ENCODE assay signal across 15 cellular contexts in the genomic region with DNA sequence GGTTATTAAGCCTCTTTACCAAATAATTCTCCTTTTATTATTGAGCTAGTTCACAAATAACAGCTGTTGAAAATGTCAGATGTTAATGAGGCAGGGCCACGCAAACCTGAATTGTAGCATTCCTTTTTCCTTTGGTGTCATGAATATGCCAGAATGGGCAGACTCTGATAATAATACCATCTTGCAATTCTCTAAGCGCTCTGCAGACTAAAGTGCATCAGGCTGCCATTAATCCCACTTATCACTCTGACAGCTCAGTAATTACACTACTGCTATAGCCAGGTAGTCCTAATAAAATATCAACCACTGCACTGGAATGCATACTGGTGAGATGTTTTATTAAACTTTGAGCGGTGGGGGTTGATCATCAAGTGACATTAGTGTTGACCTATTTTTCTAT.
A peak's percentile ranks its signal among the peaks of the same experiment; 100 is the strongest.
DNase-seq lines count a peak whose midpoint lies in the region; ATAC-seq and TF ChIP-seq lines count a peak whose summit lies in the region.
"Had no signal": no experiment of that assay in that cellular context is flagged by ENCODE, and none has a peak within 500 bp of the region (broad histone marks: within the 10 kb centered on the region; RNA-seq: fewer than 3 reads in every experiment).

No MANE protein-coding gene starts in this region.

- no peaks in the 10 kb centered on the region for H3K27me3 ChIP-seq in GM23338 (ENCODE audit: insufficient read depth)
- no peaks in the 10 kb centered on the region for H3K27me3 ChIP-seq in neural cell (ENCODE audit: insufficient read depth, low read depth, low read length)
- H3K27me3 ChIP-seq: BE2C, SJSA1 had no signal

- ATAC-seq in GM23338, result no peak
- ATAC-seq in GM18502 (IDR thresholded peaks at IDR 0.05; ENCODE audit: poor library complexity, unreplicated experiment), result no peak
- ATAC-seq: CD8-positive, alpha-beta T cell had no signal

- POLR2A ChIA-PET in RWPE1 (lab: Yijun Ruan, JAX; ENCODE audit: low non-redundant PET), result no interaction called here

- H3K4me1 Mint-ChIP-seq in GM23338, result peaks cover 17% of the 10 kb centered on the region

- H3K4me3 ChIP-seq in GM23338, result no peak overlapping the region
- H3K4me3 ChIP-seq in neural cell (ENCODE audit: low read length), result peak overlapping the region; percentile 27
- H3K4me3 ChIP-seq: SJSA1 had no signal

- H3K9me3 ChIP-seq in neural cell (ENCODE audit: low read length), result no peaks in the 10 kb centered on the region
- H3K9me3 ChIP-seq: BE2C, SJSA1 had no signal

- H3K9me2 ChIP-seq in GM23338 (ENCODE audit: insufficient read depth) (no peaks in the 10 kb centered on the region), neural cell (ENCODE audit: insufficient read depth, low read length) (no peaks in the 10 kb centered on the region)

- peak; percentile 93 for TF ChIP-seq EP300 in neural cell (conservative IDR thresholded peaks at IDR 0.05; ENCODE audit: poor library complexity, severe bottlenecking)

- no peaks in the 10 kb centered on the region for H4K20me1 ChIP-seq in GM23338 (replicated peaks; ENCODE audit: insufficient read depth)
- H4K20me1 ChIP-seq in neural cell (ENCODE audit: insufficient read depth), result no peaks in the 10 kb centered on the region

- TF ChIP-seq CTCF in GM23338 (conservative IDR thresholded peaks at IDR 0.05; ENCODE audit: low read depth in 2 of 2) (no peak), neural cell (IDR thresholded peaks at IDR 0.05; ENCODE audit: poor library complexity, severe bottlenecking) (no peak), RWPE1 (conservative IDR thresholded peaks at IDR 0.05; ENCODE audit: low read depth) (no peak)

- H3K4me3 Mint-ChIP-seq in GM23338, result no peak overlapping the region
- H3K4me3 Mint-ChIP-seq: CD8-positive, alpha-beta T cell had no signal

- H3K27ac Mint-ChIP-seq in GM23338, result no peak overlapping the region
- H3K27ac Mint-ChIP-seq: CD8-positive, alpha-beta T cell had no signal

- H3K36me3 ChIP-seq in GM23338 (ENCODE audit: insufficient read depth), result no peaks in the 10 kb centered on the region
- no peaks in the 10 kb centered on the region for H3K36me3 ChIP-seq in neural cell (ENCODE audit: insufficient read depth, low read length)
- H3K36me3 ChIP-seq: BE2C, SJSA1 had no signal

- DNase-seq in GM23338 (ENCODE audit: low spot score) (peak; percentile 25), NCI-H1417 (lab: John Stamatoyannopoulos, UW) (peak in 2 of 3 experiments; percentile 70 to 94), SK-N-DZ (ENCODE audit: low spot score) (peak; percentile 1), RWPE1 (ENCODE audit: low spot score) (no peak), NCI-H2081 treated with DMSO at 0.1 percent for 48 hours (lab: John Stamatoyannopoulos, UW) (no peak)
- DNase-seq: BE2C; CD8-positive, alpha-beta T cell; H7; NCI-H1092; NCI-H2029; NCI-H446 treated with DMSO at 0.1 percent for 48 hours had no signal

- H3K9ac ChIP-seq in neural cell (ENCODE audit: low read length), result no peak overlapping the region
- H3K9ac ChIP-seq: KMS-11 had no signal

- peaks cover 10% of the 10 kb centered on the region; the same call in 1 of the 2 replicates for H3K4me1 ChIP-seq in GM23338 (ENCODE audit: insufficient read depth)
- H3K4me1 ChIP-seq: SJSA1 had no signal

- peak; percentile 44 for TF ChIP-seq RAD21 in neural cell (conservative IDR thresholded peaks at IDR 0.05)

- H3K79me2 ChIP-seq in GM23338 (replicated peaks; ENCODE audit: insufficient read depth), result no peaks in the 10 kb centered on the region
- H3K79me2 ChIP-seq in neural cell (replicated peaks; ENCODE audit: insufficient read depth, low read length), result no peaks in the 10 kb centered on the region

- H3F3A ChIP-seq in GM23338 (replicated peaks; ENCODE audit: low read depth), result no peaks in the 10 kb centered on the region
- H3F3A ChIP-seq in neural cell (ENCODE audit: insufficient read depth, low read length, poor library complexity, severe bottlenecking), result no peaks in the 10 kb centered on the region

- H3K4me2 ChIP-seq in GM23338 (no peak overlapping the region), neural cell (ENCODE audit: low read length) (peak overlapping the region; percentile 48)
- H3K4me2 ChIP-seq: KMS-11 had no signal

- H3K36me3 Mint-ChIP-seq in GM23338 (ENCODE audit: low read depth), result no peaks in the 10 kb centered on the region

- CTCF ChIA-PET in RWPE1 (lab: Yijun Ruan, JAX), result no interaction called here

- H3K9me3 Mint-ChIP-seq in GM23338, result no peaks in the 10 kb centered on the region; the same call in 2 of the 3 replicates
- H3K9me3 Mint-ChIP-seq: CD8-positive, alpha-beta T cell had no signal

- H3K27ac ChIP-seq in GM23338 (ENCODE audit: low read depth) (no peak overlapping the region), neural cell (ENCODE audit: low read length) (peak overlapping the region; percentile 78), RWPE1 (no peak overlapping the region)
- H3K27ac ChIP-seq: KMS-11, SJSA1 had no signal

- H2AFZ ChIP-seq in GM23338 (no peak overlapping the region), neural cell (ENCODE audit: low read depth, low read length) (no peak overlapping the region)

- peaks cover 2% of the 10 kb centered on the region for H3K27me3 Mint-ChIP-seq in GM23338 (ENCODE audit: insufficient read depth, low read depth, poor library complexity)

TF ChIP-seq in GM23338, 12 proteins besides CTCF, POLR2A, EP300 and RAD21 (continues in another document):
- TF ChIP-seq STAT1 (IDR thresholded peaks at IDR 0.05; ENCODE audit: unreplicated experiment), result no peak
- no peak for TF ChIP-seq NANOG (IDR thresholded peaks at IDR 0.05; ENCODE audit: borderline replicate concordance)

TF ChIP-seq in neural cell, 6 proteins besides CTCF, POLR2A, EP300 and RAD21:
- TF ChIP-seq TAF1 (IDR thresholded peaks at IDR 0.05; ENCODE audit: low read depth), result no peak
- TF ChIP-seq POLR2AphosphoS5 (IDR thresholded peaks at IDR 0.05), result peak; percentile 91
- TF ChIP-seq, protein P1, sequence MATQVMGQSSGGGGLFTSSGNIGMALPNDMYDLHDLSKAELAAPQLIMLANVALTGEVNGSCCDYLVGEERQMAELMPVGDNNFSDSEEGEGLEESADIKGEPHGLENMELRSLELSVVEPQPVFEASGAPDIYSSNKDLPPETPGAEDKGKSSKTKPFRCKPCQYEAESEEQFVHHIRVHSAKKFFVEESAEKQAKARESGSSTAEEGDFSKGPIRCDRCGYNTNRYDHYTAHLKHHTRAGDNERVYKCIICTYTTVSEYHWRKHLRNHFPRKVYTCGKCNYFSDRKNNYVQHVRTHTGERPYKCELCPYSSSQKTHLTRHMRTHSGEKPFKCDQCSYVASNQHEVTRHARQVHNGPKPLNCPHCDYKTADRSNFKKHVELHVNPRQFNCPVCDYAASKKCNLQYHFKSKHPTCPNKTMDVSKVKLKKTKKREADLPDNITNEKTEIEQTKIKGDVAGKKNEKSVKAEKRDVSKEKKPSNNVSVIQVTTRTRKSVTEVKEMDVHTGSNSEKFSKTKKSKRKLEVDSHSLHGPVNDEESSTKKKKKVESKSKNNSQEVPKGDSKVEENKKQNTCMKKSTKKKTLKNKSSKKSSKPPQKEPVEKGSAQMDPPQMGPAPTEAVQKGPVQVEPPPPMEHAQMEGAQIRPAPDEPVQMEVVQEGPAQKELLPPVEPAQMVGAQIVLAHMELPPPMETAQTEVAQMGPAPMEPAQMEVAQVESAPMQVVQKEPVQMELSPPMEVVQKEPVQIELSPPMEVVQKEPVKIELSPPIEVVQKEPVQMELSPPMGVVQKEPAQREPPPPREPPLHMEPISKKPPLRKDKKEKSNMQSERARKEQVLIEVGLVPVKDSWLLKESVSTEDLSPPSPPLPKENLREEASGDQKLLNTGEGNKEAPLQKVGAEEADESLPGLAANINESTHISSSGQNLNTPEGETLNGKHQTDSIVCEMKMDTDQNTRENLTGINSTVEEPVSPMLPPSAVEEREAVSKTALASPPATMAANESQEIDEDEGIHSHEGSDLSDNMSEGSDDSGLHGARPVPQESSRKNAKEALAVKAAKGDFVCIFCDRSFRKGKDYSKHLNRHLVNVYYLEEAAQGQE (IDR thresholded peaks at IDR 0.05; ENCODE audit: borderline replicate concordance), result peak; percentile 73
- no peak for TF ChIP-seq MXI1 (conservative IDR thresholded peaks at IDR 0.05; ENCODE audit: poor library complexity, severe bottlenecking)
- TF ChIP-seq SMC3 (conservative IDR thresholded peaks at IDR 0.05; ENCODE audit: poor library complexity), result peak; percentile 48
- no peak for TF ChIP-seq EZH2 (IDR thresholded peaks at IDR 0.05; ENCODE audit: borderline replicate concordance, insufficient read depth, low read length, poor library complexity, severe bottlenecking)
TF ChIP-seq in neural cell: peak in this region for 3.

Comparison
In these comparisons a context has a peak if more than half of its experiments do, and no peak if none do; other contexts are left out.
1. DNase-seq: peak in GM23338 (single experiment), NCI-H1417 (2 of 3) and SK-N-DZ (single experiment); none in RWPE1 (single experiment) and NCI-H2081 treated with DMSO at 0.1 percent for 48 hours (single experiment).